In the genomic region with DNA sequence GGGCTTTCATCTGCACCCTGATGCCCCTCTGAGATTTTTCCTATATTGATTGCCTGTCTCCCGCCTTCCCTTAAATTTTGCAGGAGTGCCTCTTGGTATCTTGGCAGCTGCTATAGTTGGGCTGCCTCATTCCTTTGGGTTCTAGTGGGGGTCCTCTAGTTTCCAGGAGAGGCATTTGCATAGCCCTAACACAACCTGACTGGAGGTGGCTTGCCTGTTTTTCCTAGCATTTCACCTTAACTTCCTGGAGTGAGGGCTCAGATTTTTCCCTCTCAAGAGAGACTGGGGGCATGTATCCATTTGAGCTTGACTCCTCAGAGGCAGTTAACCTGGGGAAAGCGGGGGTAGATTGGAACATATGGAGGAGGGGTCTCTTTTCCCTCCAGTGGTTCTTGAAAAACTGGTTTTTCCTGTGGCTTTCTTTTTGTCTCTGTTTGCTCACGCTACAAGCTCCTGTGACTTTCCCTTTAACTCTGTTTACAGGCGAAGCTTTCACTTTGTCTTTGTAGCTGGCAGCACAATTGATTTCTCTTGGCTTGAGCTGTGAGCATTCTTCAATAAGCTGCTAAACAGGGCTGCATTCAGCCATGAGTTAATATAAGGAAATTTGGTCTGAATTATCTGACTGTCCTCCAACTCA, we compare ENCODE assay signal across 1 cellular context.
A peak's percentile ranks its signal among the peaks of the same experiment; 100 is the strongest.
TF ChIP-seq lines count a peak whose summit lies in the region.

No MANE protein-coding gene starts in this region.

TF ChIP-seq in HepG2, 621 proteins besides CTCF, POLR2A, EP300 and RAD21:
- TF ChIP-seq ISL2 (CRISPR knock-in tag; IDR thresholded peaks at IDR 0.05), result 0 out of 2 replicates have a peak, but pooled peaks have one; percentile 13
- no peak for TF ChIP-seq ZKSCAN5 (CRISPR knock-in tag; IDR thresholded peaks at IDR 0.05)
- TF ChIP-seq JUNB (CRISPR knock-in tag; IDR thresholded peaks at IDR 0.05; ENCODE audit: borderline replicate concordance), result no peak
